18 cellular contexts compared by ENCODE assay signal in genomic region chr9:125243792-125244260, GRCh38. TPM values are rescaled to one million over a fixed set of nuclear protein-coding genes. Genes with fewer than 3 reads are reported as not detected.
A peak's percentile ranks its signal among the peaks of the same experiment; 100 is the strongest.
DNase-seq lines count a peak whose midpoint lies in the region; ATAC-seq and TF ChIP-seq lines count a peak whose summit lies in the region.
"Had no signal": no experiment of that assay in that cellular context is flagged by ENCODE, and none has a peak within 500 bp of the region (broad histone marks: within the 10 kb centered on the region; RNA-seq: fewer than 3 reads in every experiment).

No MANE protein-coding gene starts in this region.

- H3K27ac Mint-ChIP-seq in activated naive CD8-positive, alpha-beta T cell treated with anti-CD3 and anti-CD28 coated beads for 36 hours, result peak overlapping the region; percentile 99
- H3K27ac Mint-ChIP-seq in nephron, result peak overlapping the region; percentile 30 to 87 (median 55)
- H3K27ac Mint-ChIP-seq: neural progenitor cell had no signal

- no peaks in the 10 kb centered on the region for H3K9me2 ChIP-seq in GM23248 (ENCODE audit: insufficient read depth)

- H3K4me3 ChIP-seq in ACC112 (ENCODE audit: low read depth, low read length), result no peak overlapping the region
- H3K4me3 ChIP-seq in GM23248, result peak overlapping the region; percentile 30; the same call in 1 of the 2 replicates
- H3K4me3 ChIP-seq in vagina, result no peak overlapping the region
- H3K4me3 ChIP-seq: BLaER1, gastrocnemius medialis, lower lobe of right lung, neural progenitor cell, sigmoid colon had no signal

- H3K27me3 Mint-ChIP-seq in activated naive CD8-positive, alpha-beta T cell treated with anti-CD3 and anti-CD28 coated beads for 36 hours, result peaks cover 10% of the 10 kb centered on the region
- H3K27me3 Mint-ChIP-seq in nephron (ENCODE audit: low read depth), result no peaks in the 10 kb centered on the region

- no peak for TF ChIP-seq POLR2A in vagina (IDR thresholded peaks at IDR 0.05)

- H3K27me3 ChIP-seq in ACC112 (ENCODE audit: insufficient read depth, low read length) (no peaks in the 10 kb centered on the region), GM23248 (replicated peaks; ENCODE audit: insufficient read depth) (no peaks in the 10 kb centered on the region), vagina (no peaks in the 10 kb centered on the region)
- H3K27me3 ChIP-seq: BLaER1, gastrocnemius medialis, neural progenitor cell, sigmoid colon had no signal

- no peaks in the 10 kb centered on the region for H3K9me3 Mint-ChIP-seq in activated naive CD8-positive, alpha-beta T cell treated with anti-CD3 and anti-CD28 coated beads for 36 hours
- H3K9me3 Mint-ChIP-seq in nephron, result no peaks in the 10 kb centered on the region
- H3K9me3 Mint-ChIP-seq: neural progenitor cell had no signal

- intact Hi-C loops in sciatic nerve (cut with DNase I), result no loop called here
- intact Hi-C loops in vagina (cut with DNase I), result loop anchor here (10.0 kb wide), 1 partner anchor 59 kb away; the partner anchor contains the start of gene PPP6C

- WGBS in GM23248 (ENCODE audit: low coverage in 1 of 2, low lambda C conversion rate in 2 of 2, missing lambda C conversion rate in 2 of 2), 2 experiments, result 88 to 90% methylated on average over 15 of the region's 15 CpGs

- peaks cover 33% of the 10 kb centered on the region for H3K79me2 ChIP-seq in ACC112 (ENCODE audit: control insufficient read depth, insufficient read depth, low read length, unreplicated experiment)
- H3K79me2 ChIP-seq in GM23248 (ENCODE audit: insufficient read depth), result peaks cover 33% of the 10 kb centered on the region

- H3K9ac ChIP-seq in GM23248, result peak overlapping the region; percentile 59
- H3K9ac ChIP-seq: BLaER1, neural progenitor cell had no signal

- peaks cover 31% of the 10 kb centered on the region for H3K4me1 Mint-ChIP-seq in activated naive CD8-positive, alpha-beta T cell treated with anti-CD3 and anti-CD28 coated beads for 36 hours
- peaks cover 6% of the 10 kb centered on the region for H3K4me1 Mint-ChIP-seq in nephron

- in situ Hi-C loops in GM23248 (cut with MboI), result no loop called here

- H3K36me3 Mint-ChIP-seq in activated naive CD8-positive, alpha-beta T cell treated with anti-CD3 and anti-CD28 coated beads for 36 hours, result peaks cover 27% of the 10 kb centered on the region
- peaks cover 21% of the 10 kb centered on the region for H3K36me3 Mint-ChIP-seq in nephron (ENCODE audit: low read depth)

- no peak overlapping the region for H3K4me3 Mint-ChIP-seq in activated naive CD8-positive, alpha-beta T cell treated with anti-CD3 and anti-CD28 coated beads for 36 hours
- peak overlapping the region; percentile 68 to 82 (median 81) for H3K4me3 Mint-ChIP-seq in nephron
- H3K4me3 Mint-ChIP-seq: neural progenitor cell had no signal

- peaks cover 30% of the 10 kb centered on the region for H3K4me1 ChIP-seq in ACC112 (ENCODE audit: control insufficient read depth, insufficient read depth, low read length, unreplicated experiment)
- peaks cover 26% of the 10 kb centered on the region for H3K4me1 ChIP-seq in GM23248 (ENCODE audit: insufficient read depth)
- H3K4me1 ChIP-seq in vagina, result peaks cover 25% of the 10 kb centered on the region

- H3K4me2 ChIP-seq in GM23248 (ENCODE audit: unreplicated experiment), result peak overlapping the region; percentile 70
- H3K4me2 ChIP-seq: BLaER1, neural progenitor cell had no signal

- no peak for TF ChIP-seq CTCF in nephron (IDR thresholded peaks at IDR 0.05; ENCODE audit: unreplicated experiment in 3 of 3)
- TF ChIP-seq CTCF in vagina (IDR thresholded peaks at IDR 0.05), result no peak

- peaks cover 14% of the 10 kb centered on the region; the same call in 1 of the 2 replicates for H4K20me1 ChIP-seq in GM23248 (ENCODE audit: insufficient read depth)

- no peak for DNase-seq in GM23248
- no peak for DNase-seq in activated naive CD8-positive, alpha-beta T cell treated with anti-CD3 and anti-CD28 coated beads for 36 hours
- no peak for DNase-seq in sciatic nerve (ENCODE audit: low spot score)
- no peak for DNase-seq in vagina (ENCODE audit: extremely low spot score in 2 of 2)
- no peak for DNase-seq in nucleus accumbens (lab: John Stamatoyannopoulos, UW)
- DNase-seq: activated CD8-positive, alpha-beta memory T cell treated with anti-CD3 and anti-CD28 coated beads for 24 hours; cerebellar nuclear complex; DND-41; gastrocnemius medialis; lower lobe of right lung; NCI-H2107; NCI-H82; sigmoid colon had no signal

- H3K27ac ChIP-seq in ACC112 (ENCODE audit: low read depth, low read length) (peak overlapping the region; percentile 87), GM23248 (peak overlapping the region; percentile 91), vagina (no peak overlapping the region)
- H3K27ac ChIP-seq: BLaER1, gastrocnemius medialis, lower lobe of right lung, neural progenitor cell, sigmoid colon had no signal

- no peak for ATAC-seq in sciatic nerve
- ATAC-seq in GM21528 (IDR thresholded peaks at IDR 0.05; ENCODE audit: low FRiP score, unreplicated experiment), result no peak
- ATAC-seq: gastrocnemius medialis, lower lobe of right lung had no signal

- H2AFZ ChIP-seq in ACC112 (ENCODE audit: low read length, unreplicated experiment) (no peak overlapping the region), GM23248 (peak overlapping the region; percentile 21; the same call in 1 of the 2 replicates)
- H2AFZ ChIP-seq: neural progenitor cell had no signal

- H3K36me3 ChIP-seq in ACC112 (ENCODE audit: insufficient read depth, low read length), result peaks cover 17% of the 10 kb centered on the region
- H3K36me3 ChIP-seq in GM23248 (ENCODE audit: low read depth), result peaks cover 15% of the 10 kb centered on the region
- H3K36me3 ChIP-seq in vagina, result peaks cover under 1 to 8% of the 10 kb centered on the region in 2 donors

- H3K9me3 ChIP-seq in GM23248 (ENCODE audit: low read depth), result no peaks in the 10 kb centered on the region
- no peaks in the 10 kb centered on the region for H3K9me3 ChIP-seq in vagina
- H3K9me3 ChIP-seq: BLaER1, gastrocnemius medialis, lower lobe of right lung, sigmoid colon had no signal

- H3F3A ChIP-seq in GM23248 (ENCODE audit: insufficient read depth), result peaks cover 40% of the 10 kb centered on the region

RNA-seq across cellular contexts. Expression of gene HSPA5, which starts 2.7 kb away (rescaled TPM):
- 70.4 and 76.5 TPM in 2 replicates for total RNA-seq in GM23248 (2014; rRNA removed; shearing (Covaris generic))
- polyA plus RNA-seq in GM23248 (2016; fragmentation: Nextera tagmentation; extraction: Ambion mirVana), result 481 and 496 TPM in 2 replicates
- total RNA-seq in activated naive CD8-positive, alpha-beta T cell treated with anti-CD3 and anti-CD28 coated beads for 36 hours, result 100 to 1,000 TPM; 242 TPM
- total RNA-seq in sciatic nerve, result 172 TPM
- total RNA-seq in vagina, result 88.4 TPM

RNA-seq across cellular contexts. Expression of gene GAPVD1, which starts 17.8 kb away (rescaled TPM):
- 33.6 and 36.3 TPM in 2 replicates for total RNA-seq in GM23248 (2014; rRNA removed; shearing (Covaris generic))
- polyA plus RNA-seq in GM23248 (2016; fragmentation: Nextera tagmentation; extraction: Ambion mirVana), result 37.0 and 39.5 TPM in 2 replicates
- 10 to 100 TPM; 44.0 to 47.1 TPM for total RNA-seq in activated naive CD8-positive, alpha-beta T cell treated with anti-CD3 and anti-CD28 coated beads for 36 hours
- total RNA-seq in sciatic nerve (73.3 TPM), vagina (54.8 TPM)

RNA-seq across cellular contexts. Expression of gene RABEPK, which starts 43.5 kb away (rescaled TPM):
- total RNA-seq in GM23248 (2014; rRNA removed; shearing (Covaris generic)), result 25.0 and 29.3 TPM in 2 replicates
- polyA plus RNA-seq in GM23248 (2016; fragmentation: Nextera tagmentation; extraction: Ambion mirVana), result 37.7 and 38.9 TPM in 2 replicates
- total RNA-seq in activated naive CD8-positive, alpha-beta T cell treated with anti-CD3 and anti-CD28 coated beads for 36 hours, result 10 to 100 TPM; 41.1 to 41.6 TPM
- 14.4 TPM for total RNA-seq in sciatic nerve
- 14.7 TPM for total RNA-seq in vagina

RNA-seq across cellular contexts. Expression of gene PPP6C, which starts 54.2 kb away (rescaled TPM):
- total RNA-seq in GM23248 (2014; rRNA removed; shearing (Covaris generic)), result 23.5 and 27.5 TPM in 2 replicates
- polyA plus RNA-seq in GM23248 (2016; fragmentation: Nextera tagmentation; extraction: Ambion mirVana), result 30.1 and 31.8 TPM in 2 replicates
- 10 to 100 TPM; 47.6 to 48.8 TPM for total RNA-seq in activated naive CD8-positive, alpha-beta T cell treated with anti-CD3 and anti-CD28 coated beads for 36 hours
- total RNA-seq in sciatic nerve (37.3 TPM), vagina (26.8 TPM)
